In the genomic region with DNA sequence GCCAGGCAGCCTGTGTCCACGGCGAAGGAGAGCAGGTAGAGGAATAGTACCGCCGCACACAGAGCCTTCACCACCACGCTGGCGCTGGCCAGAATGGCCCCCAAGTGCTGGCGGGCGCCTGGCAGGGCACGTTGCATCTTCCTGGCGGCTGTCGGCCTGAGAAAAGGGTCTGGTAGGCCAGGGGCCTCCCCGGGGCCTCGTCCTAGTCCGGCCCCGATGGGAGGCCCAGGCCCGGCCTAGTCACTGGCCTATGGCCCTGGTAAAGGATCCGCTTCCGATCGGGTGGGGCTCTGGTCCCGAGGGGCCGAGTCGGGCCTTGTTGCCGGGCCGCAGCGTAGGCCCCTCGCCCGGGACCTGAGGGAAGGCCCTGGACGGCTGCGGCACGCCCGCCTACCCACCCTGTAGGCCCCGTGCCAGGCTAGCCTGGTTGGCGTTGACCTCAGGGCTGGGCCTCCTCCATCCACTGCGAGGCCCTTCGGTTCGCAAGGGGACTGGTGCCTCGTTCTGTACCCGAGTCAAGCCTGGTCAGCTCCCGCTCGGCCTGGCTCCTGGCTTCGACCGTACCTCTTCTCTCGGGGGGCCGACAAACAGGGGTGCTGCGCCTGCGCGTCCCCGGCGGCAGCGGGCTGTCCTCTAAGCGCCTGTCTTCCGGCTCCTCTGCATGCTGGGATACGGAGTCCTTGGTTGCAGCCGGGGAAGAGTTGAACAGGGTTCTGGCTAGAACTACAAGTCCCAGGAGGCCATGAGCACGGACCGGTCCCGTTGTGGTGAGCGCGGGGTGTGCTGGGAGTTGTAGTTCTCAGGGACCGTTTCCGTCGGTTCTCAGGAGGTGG, we compare ENCODE assay signal across 1 cellular context.
TF ChIP-seq lines count a peak whose summit lies in the region.

TSS of gene TMEM115 (minus strand) at position 595 of the 833 bp plus-strand sequence. CDS start at position 137, 458 bp downstream.

TF ChIP-seq in HEK293, 187 proteins besides CTCF, POLR2A, EP300 and RAD21 (continued from another document and continues in another):
- TF ChIP-seq, protein P1, sequence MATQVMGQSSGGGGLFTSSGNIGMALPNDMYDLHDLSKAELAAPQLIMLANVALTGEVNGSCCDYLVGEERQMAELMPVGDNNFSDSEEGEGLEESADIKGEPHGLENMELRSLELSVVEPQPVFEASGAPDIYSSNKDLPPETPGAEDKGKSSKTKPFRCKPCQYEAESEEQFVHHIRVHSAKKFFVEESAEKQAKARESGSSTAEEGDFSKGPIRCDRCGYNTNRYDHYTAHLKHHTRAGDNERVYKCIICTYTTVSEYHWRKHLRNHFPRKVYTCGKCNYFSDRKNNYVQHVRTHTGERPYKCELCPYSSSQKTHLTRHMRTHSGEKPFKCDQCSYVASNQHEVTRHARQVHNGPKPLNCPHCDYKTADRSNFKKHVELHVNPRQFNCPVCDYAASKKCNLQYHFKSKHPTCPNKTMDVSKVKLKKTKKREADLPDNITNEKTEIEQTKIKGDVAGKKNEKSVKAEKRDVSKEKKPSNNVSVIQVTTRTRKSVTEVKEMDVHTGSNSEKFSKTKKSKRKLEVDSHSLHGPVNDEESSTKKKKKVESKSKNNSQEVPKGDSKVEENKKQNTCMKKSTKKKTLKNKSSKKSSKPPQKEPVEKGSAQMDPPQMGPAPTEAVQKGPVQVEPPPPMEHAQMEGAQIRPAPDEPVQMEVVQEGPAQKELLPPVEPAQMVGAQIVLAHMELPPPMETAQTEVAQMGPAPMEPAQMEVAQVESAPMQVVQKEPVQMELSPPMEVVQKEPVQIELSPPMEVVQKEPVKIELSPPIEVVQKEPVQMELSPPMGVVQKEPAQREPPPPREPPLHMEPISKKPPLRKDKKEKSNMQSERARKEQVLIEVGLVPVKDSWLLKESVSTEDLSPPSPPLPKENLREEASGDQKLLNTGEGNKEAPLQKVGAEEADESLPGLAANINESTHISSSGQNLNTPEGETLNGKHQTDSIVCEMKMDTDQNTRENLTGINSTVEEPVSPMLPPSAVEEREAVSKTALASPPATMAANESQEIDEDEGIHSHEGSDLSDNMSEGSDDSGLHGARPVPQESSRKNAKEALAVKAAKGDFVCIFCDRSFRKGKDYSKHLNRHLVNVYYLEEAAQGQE (tag by site-specific recombination; IDR thresholded peaks at IDR 0.05): peak; percentile 69
- TF ChIP-seq ZNF10 (tag by site-specific recombination; IDR thresholded peaks at IDR 0.05): no peak
- no peak for TF ChIP-seq ZNF654 (tag by site-specific recombination; IDR thresholded peaks at IDR 0.05; ENCODE audit: low read depth)
- no peak for TF ChIP-seq ZNF184 (tag by site-specific recombination; IDR thresholded peaks at IDR 0.05)
- TF ChIP-seq ZNF121 (tag by site-specific recombination; IDR thresholded peaks at IDR 0.05): no peak
- TF ChIP-seq ZFP69B (tag by site-specific recombination; IDR thresholded peaks at IDR 0.05): no peak
- TF ChIP-seq, protein P2, sequence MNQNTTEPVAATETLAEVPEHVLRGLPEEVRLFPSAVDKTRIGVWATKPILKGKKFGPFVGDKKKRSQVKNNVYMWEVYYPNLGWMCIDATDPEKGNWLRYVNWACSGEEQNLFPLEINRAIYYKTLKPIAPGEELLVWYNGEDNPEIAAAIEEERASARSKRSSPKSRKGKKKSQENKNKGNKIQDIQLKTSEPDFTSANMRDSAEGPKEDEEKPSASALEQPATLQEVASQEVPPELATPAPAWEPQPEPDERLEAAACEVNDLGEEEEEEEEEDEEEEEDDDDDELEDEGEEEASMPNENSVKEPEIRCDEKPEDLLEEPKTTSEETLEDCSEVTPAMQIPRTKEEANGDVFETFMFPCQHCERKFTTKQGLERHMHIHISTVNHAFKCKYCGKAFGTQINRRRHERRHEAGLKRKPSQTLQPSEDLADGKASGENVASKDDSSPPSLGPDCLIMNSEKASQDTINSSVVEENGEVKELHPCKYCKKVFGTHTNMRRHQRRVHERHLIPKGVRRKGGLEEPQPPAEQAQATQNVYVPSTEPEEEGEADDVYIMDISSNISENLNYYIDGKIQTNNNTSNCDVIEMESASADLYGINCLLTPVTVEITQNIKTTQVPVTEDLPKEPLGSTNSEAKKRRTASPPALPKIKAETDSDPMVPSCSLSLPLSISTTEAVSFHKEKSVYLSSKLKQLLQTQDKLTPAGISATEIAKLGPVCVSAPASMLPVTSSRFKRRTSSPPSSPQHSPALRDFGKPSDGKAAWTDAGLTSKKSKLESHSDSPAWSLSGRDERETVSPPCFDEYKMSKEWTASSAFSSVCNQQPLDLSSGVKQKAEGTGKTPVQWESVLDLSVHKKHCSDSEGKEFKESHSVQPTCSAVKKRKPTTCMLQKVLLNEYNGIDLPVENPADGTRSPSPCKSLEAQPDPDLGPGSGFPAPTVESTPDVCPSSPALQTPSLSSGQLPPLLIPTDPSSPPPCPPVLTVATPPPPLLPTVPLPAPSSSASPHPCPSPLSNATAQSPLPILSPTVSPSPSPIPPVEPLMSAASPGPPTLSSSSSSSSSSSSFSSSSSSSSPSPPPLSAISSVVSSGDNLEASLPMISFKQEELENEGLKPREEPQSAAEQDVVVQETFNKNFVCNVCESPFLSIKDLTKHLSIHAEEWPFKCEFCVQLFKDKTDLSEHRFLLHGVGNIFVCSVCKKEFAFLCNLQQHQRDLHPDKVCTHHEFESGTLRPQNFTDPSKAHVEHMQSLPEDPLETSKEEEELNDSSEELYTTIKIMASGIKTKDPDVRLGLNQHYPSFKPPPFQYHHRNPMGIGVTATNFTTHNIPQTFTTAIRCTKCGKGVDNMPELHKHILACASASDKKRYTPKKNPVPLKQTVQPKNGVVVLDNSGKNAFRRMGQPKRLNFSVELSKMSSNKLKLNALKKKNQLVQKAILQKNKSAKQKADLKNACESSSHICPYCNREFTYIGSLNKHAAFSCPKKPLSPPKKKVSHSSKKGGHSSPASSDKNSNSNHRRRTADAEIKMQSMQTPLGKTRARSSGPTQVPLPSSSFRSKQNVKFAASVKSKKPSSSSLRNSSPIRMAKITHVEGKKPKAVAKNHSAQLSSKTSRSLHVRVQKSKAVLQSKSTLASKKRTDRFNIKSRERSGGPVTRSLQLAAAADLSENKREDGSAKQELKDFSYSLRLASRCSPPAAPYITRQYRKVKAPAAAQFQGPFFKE (tag by site-specific recombination; IDR thresholded peaks at IDR 0.05; ENCODE audit: borderline replicate concordance): 0 out of 2 replicates have a peak, but pooled peaks have one; percentile 33
- TF ChIP-seq ZNF266 (tag by site-specific recombination; IDR thresholded peaks at IDR 0.05; ENCODE audit: low read depth): no peak
- 0 out of 2 replicates have a peak, but pooled peaks have one; percentile 25 for TF ChIP-seq OVOL3 (tag by site-specific recombination; IDR thresholded peaks at IDR 0.05)
- TF ChIP-seq ZNF302 (tag by site-specific recombination; IDR thresholded peaks at IDR 0.05; ENCODE audit: low read depth): no peak
- no peak for TF ChIP-seq ZNF133 (tag by site-specific recombination; IDR thresholded peaks at IDR 0.05)
- no peak for TF ChIP-seq SCRT2 (tag by site-specific recombination; IDR thresholded peaks at IDR 0.05)
- no peak for TF ChIP-seq ZNF571 (tag by site-specific recombination; IDR thresholded peaks at IDR 0.05)
- no peak for TF ChIP-seq ZNF280C (tag by site-specific recombination; IDR thresholded peaks at IDR 0.05)
- no peak for TF ChIP-seq ZNF514 (tag by site-specific recombination; IDR thresholded peaks at IDR 0.05)
- peak; percentile 75 for TF ChIP-seq PRDM10 (tag by site-specific recombination; IDR thresholded peaks at IDR 0.05)
- no peak for TF ChIP-seq ZNF544 (tag by site-specific recombination; IDR thresholded peaks at IDR 0.05)
- TF ChIP-seq ZNF843 (tag by site-specific recombination; IDR thresholded peaks at IDR 0.05): no peak
- no peak for TF ChIP-seq ZSCAN16 (tag by site-specific recombination; IDR thresholded peaks at IDR 0.05)
- no peak for TF ChIP-seq ELK4 (IDR thresholded peaks at IDR 0.05; ENCODE audit: borderline replicate concordance, low read depth, low read length)
- no peak for TF ChIP-seq SCRT1 (tag by site-specific recombination; IDR thresholded peaks at IDR 0.05; ENCODE audit: borderline replicate concordance)
- TF ChIP-seq, protein P3, sequence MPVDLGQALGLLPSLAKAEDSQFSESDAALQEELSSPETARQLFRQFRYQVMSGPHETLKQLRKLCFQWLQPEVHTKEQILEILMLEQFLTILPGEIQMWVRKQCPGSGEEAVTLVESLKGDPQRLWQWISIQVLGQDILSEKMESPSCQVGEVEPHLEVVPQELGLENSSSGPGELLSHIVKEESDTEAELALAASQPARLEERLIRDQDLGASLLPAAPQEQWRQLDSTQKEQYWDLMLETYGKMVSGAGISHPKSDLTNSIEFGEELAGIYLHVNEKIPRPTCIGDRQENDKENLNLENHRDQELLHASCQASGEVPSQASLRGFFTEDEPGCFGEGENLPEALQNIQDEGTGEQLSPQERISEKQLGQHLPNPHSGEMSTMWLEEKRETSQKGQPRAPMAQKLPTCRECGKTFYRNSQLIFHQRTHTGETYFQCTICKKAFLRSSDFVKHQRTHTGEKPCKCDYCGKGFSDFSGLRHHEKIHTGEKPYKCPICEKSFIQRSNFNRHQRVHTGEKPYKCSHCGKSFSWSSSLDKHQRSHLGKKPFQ (tag by site-specific recombination; IDR thresholded peaks at IDR 0.05): no peak
- TF ChIP-seq ZNF26 (tag by site-specific recombination; IDR thresholded peaks at IDR 0.05): no peak
- TF ChIP-seq ZNF239 (tag by site-specific recombination; IDR thresholded peaks at IDR 0.05): no peak
- no peak for TF ChIP-seq MEIS1 (CRISPR knock-in tag; IDR thresholded peaks at IDR 0.05; ENCODE audit: borderline replicate concordance)
- no peak for TF ChIP-seq ZNF114 (tag by site-specific recombination; IDR thresholded peaks at IDR 0.05)
- no peak for TF ChIP-seq SALL2 (tag by site-specific recombination; IDR thresholded peaks at IDR 0.05; ENCODE audit: borderline replicate concordance)
- TF ChIP-seq ZNF473 (tag by site-specific recombination; IDR thresholded peaks at IDR 0.05): no peak
- peak; percentile 44; the same call in 1 of the 2 replicates for TF ChIP-seq YY2 (tag by site-specific recombination; IDR thresholded peaks at IDR 0.05)
